Comparison of ENCODE assay signal across 13 cellular contexts in the genomic region with DNA sequence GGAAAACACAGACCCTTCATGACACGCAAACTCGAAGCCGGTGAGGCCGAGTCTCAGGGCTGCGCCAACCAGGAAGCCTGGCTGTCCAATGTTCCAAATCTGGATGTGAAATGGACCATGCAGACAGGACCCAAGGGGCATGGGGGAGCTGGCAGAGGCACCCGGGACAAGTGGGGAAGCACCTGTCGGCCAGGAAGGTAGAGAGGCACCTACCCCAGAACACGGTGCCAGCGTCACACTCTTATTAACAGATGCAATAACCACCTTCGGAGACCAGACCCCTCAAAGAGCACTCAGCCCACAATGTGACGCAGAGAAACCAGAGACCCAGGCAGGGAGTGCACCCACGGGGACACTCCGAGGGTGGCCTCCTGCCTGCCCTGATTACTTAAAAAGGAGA.
DNase-seq lines count a peak whose midpoint lies in the region; ATAC-seq and TF ChIP-seq lines count a peak whose summit lies in the region.
"Had no signal": no experiment of that assay in that cellular context is flagged by ENCODE, and none has a peak within 500 bp of the region (broad histone marks: within the 10 kb centered on the region; RNA-seq: fewer than 3 reads in every experiment).

No MANE protein-coding gene starts in this region.

- H3K27me3 ChIP-seq in prostate gland (replicated peaks; ENCODE audit: insufficient read depth): no peaks in the 10 kb centered on the region
- H3K27me3 ChIP-seq in MG63: no peaks in the 10 kb centered on the region
- H3K27me3 ChIP-seq: pancreas had no signal

- H3K36me3 ChIP-seq in prostate gland (no peaks in the 10 kb centered on the region), MG63 (no peaks in the 10 kb centered on the region)
- H3K36me3 ChIP-seq: pancreas had no signal

- H3K27ac Mint-ChIP-seq in activated CD4-positive, alpha-beta T cell treated with anti-CD3 and anti-CD28 coated beads, Interleukin-2, amount 10 ng/mL, durations not matched to agents 7 days and 5 days: peak overlapping the region; percentile 90
- H3K27ac Mint-ChIP-seq in T-cell: peak overlapping the region; percentile 61 to 82
- peak overlapping the region; percentile 73 to 96 for H3K27ac Mint-ChIP-seq in effector memory CD8-positive, alpha-beta T cell
- H3K27ac Mint-ChIP-seq in stimulated activated effector memory CD8-positive, alpha-beta T cell treated with anti-CD3 and anti-CD28 coated beads, Interleukin-12 subunit alpha, Interleukin-12 subunit beta, amount 100 ng/mL, for 72 hours: peak overlapping the region; percentile 91

- no peak for DNase-seq in activated CD4-positive, alpha-beta T cell treated with anti-CD3 and anti-CD28 coated beads, Interleukin-2, amount 10 ng/mL, durations not matched to agents 7 days and 5 days
- DNase-seq in activated CD4-positive, alpha-beta T cell treated with anti-CD3 and anti-CD28 coated beads, Interleukin-2, amount 50 U/mL, for 48 hours: no peak
- DNase-seq in T-cell (peak in 16 of 34 experiments; percentile 24 to 73 (median 42)), prostate gland (ENCODE audit: low spot score) (no peak), MG63 (no peak)
- DNase-seq in effector memory CD8-positive, alpha-beta T cell: peak in 2 of 3 experiments; percentile 20 to 32
- no peak for DNase-seq in stimulated activated effector memory CD8-positive, alpha-beta T cell treated with anti-CD3 and anti-CD28 coated beads, Interleukin-12 subunit alpha, Interleukin-12 subunit beta, amount 100 ng/mL, for 72 hours (ENCODE audit: low spot score in 2 of 2)
- DNase-seq: KBM-7; NCI-H187; SHP77 treated with DMSO at 0.1 percent for 48 hours; stimulated activated CD4-positive, alpha-beta T cell treated with anti-CD3 and anti-CD28 coated beads, Interleukin-12 subunit alpha, Interleukin-12 subunit beta, amount 100 ng/mL, for 4 hours had no signal

- TF ChIP-seq CTCF in prostate gland (IDR thresholded peaks at IDR 0.05): no peak

- H3K36me3 Mint-ChIP-seq in activated CD4-positive, alpha-beta T cell treated with anti-CD3 and anti-CD28 coated beads, Interleukin-2, amount 10 ng/mL, durations not matched to agents 7 days and 5 days (ENCODE audit: low read depth): peaks cover 39% of the 10 kb centered on the region
- H3K36me3 Mint-ChIP-seq in T-cell: peaks cover 19% of the 10 kb centered on the region
- peaks cover 32% of the 10 kb centered on the region for H3K36me3 Mint-ChIP-seq in effector memory CD8-positive, alpha-beta T cell (ENCODE audit: insufficient read depth)
- H3K36me3 Mint-ChIP-seq in stimulated activated effector memory CD8-positive, alpha-beta T cell treated with anti-CD3 and anti-CD28 coated beads, Interleukin-12 subunit alpha, Interleukin-12 subunit beta, amount 100 ng/mL, for 72 hours: peaks cover 63% of the 10 kb centered on the region

- peak in 1 of 4 experiments; percentile 53 for ATAC-seq in T-cell (replicated peaks in 1 of 4)
- ATAC-seq in effector memory CD8-positive, alpha-beta T cell (replicated peaks): peak; percentile 10
- no peak for ATAC-seq in stimulated activated effector memory CD8-positive, alpha-beta T cell treated with anti-CD3 and anti-CD28 coated beads, Interleukin-12 subunit alpha, Interleukin-12 subunit beta, amount 100 ng/mL, for 72 hours
- no peak for ATAC-seq in esophagus mucosa
- ATAC-seq: pancreas had no signal

- H3K9me3 Mint-ChIP-seq in activated CD4-positive, alpha-beta T cell treated with anti-CD3 and anti-CD28 coated beads, Interleukin-2, amount 10 ng/mL, durations not matched to agents 7 days and 5 days: peaks cover 5% of the 10 kb centered on the region
- H3K9me3 Mint-ChIP-seq in T-cell: peaks cover 0 to 4% (median 0%) of the 10 kb centered on the region in 3 donors
- peaks cover 0 to 8% of the 10 kb centered on the region in 2 donors for H3K9me3 Mint-ChIP-seq in effector memory CD8-positive, alpha-beta T cell
- H3K9me3 Mint-ChIP-seq in stimulated activated effector memory CD8-positive, alpha-beta T cell treated with anti-CD3 and anti-CD28 coated beads, Interleukin-12 subunit alpha, Interleukin-12 subunit beta, amount 100 ng/mL, for 72 hours: peaks cover 3% of the 10 kb centered on the region

- CTCF ChIA-PET in activated CD4-positive, alpha-beta T cell treated with anti-CD3 and anti-CD28 coated beads, Interleukin-2, amount 10 ng/mL, durations not matched to agents 7 days and 5 days (lab: Charles Lee): no interaction called here
- CTCF ChIA-PET in T-cell (lab: Charles Lee): no interaction called here

- intact Hi-C loops in prostate gland (cut with DNase I): no loop called here

- no peak overlapping the region for H3K27ac ChIP-seq in prostate gland
- H3K27ac ChIP-seq: pancreas had no signal

- peaks cover 77% of the 10 kb centered on the region for H3K4me1 Mint-ChIP-seq in activated CD4-positive, alpha-beta T cell treated with anti-CD3 and anti-CD28 coated beads, Interleukin-2, amount 10 ng/mL, durations not matched to agents 7 days and 5 days
- H3K4me1 Mint-ChIP-seq in T-cell: peaks cover 68 to 74% (median 70%) of the 10 kb centered on the region in 3 donors
- peaks cover 36 to 50% of the 10 kb centered on the region in 2 donors for H3K4me1 Mint-ChIP-seq in effector memory CD8-positive, alpha-beta T cell (ENCODE audit: low read depth in 2 of 2)
- peaks cover 80% of the 10 kb centered on the region for H3K4me1 Mint-ChIP-seq in stimulated activated effector memory CD8-positive, alpha-beta T cell treated with anti-CD3 and anti-CD28 coated beads, Interleukin-12 subunit alpha, Interleukin-12 subunit beta, amount 100 ng/mL, for 72 hours

- H3K4me3 ChIP-seq in prostate gland (no peak overlapping the region), MG63 (no peak overlapping the region)
- H3K4me3 ChIP-seq: pancreas had no signal

- H3K9me3 ChIP-seq in prostate gland (no peaks in the 10 kb centered on the region), MG63 (no peaks in the 10 kb centered on the region)
- H3K9me3 ChIP-seq: pancreas had no signal

- WGBS in prostate gland: 78% methylated on average over 13 of the region's 13 CpGs

- POLR2A ChIA-PET in activated CD4-positive, alpha-beta T cell treated with anti-CD3 and anti-CD28 coated beads, Interleukin-2, amount 10 ng/mL, durations not matched to agents 7 days and 5 days (lab: Charles Lee): no interaction called here
- POLR2A ChIA-PET in T-cell (lab: Charles Lee): no interaction called here

- no peaks in the 10 kb centered on the region for H3K4me1 ChIP-seq in prostate gland (replicated peaks)
- H3K4me1 ChIP-seq: pancreas had no signal

- H3K4me3 Mint-ChIP-seq in activated CD4-positive, alpha-beta T cell treated with anti-CD3 and anti-CD28 coated beads, Interleukin-2, amount 10 ng/mL, durations not matched to agents 7 days and 5 days: no peak overlapping the region
- peak overlapping the region in 2 of 3 donors; percentile 13 to 72 for H3K4me3 Mint-ChIP-seq in T-cell
- peak overlapping the region; percentile 35 to 72 for H3K4me3 Mint-ChIP-seq in effector memory CD8-positive, alpha-beta T cell
- H3K4me3 Mint-ChIP-seq in stimulated activated effector memory CD8-positive, alpha-beta T cell treated with anti-CD3 and anti-CD28 coated beads, Interleukin-12 subunit alpha, Interleukin-12 subunit beta, amount 100 ng/mL, for 72 hours: peak overlapping the region; percentile 66

- no peak for TF ChIP-seq POLR2A in prostate gland (IDR thresholded peaks at IDR 0.05)

- H3K27me3 Mint-ChIP-seq in activated CD4-positive, alpha-beta T cell treated with anti-CD3 and anti-CD28 coated beads, Interleukin-2, amount 10 ng/mL, durations not matched to agents 7 days and 5 days: no peaks in the 10 kb centered on the region
- H3K27me3 Mint-ChIP-seq in T-cell: no peaks in the 10 kb centered on the region
- H3K27me3 Mint-ChIP-seq in effector memory CD8-positive, alpha-beta T cell: no peaks in the 10 kb centered on the region

Comparison
In these comparisons a context has a peak if more than half of its experiments do, and no peak if none do; other contexts are left out.
1. DNase-seq: peak in effector memory CD8-positive, alpha-beta T cell (2 of 3); none in activated CD4-positive, alpha-beta T cell treated with anti-CD3 and anti-CD28 coated beads, Interleukin-2, amount 10 ng/mL, durations not matched to agents 7 days and 5 days (single experiment), activated CD4-positive, alpha-beta T cell treated with anti-CD3 and anti-CD28 coated beads, Interleukin-2, amount 50 U/mL, for 48 hours (0 of 2), stimulated activated effector memory CD8-positive, alpha-beta T cell treated with anti-CD3 and anti-CD28 coated beads, Interleukin-12 subunit alpha, Interleukin-12 subunit beta, amount 100 ng/mL, for 72 hours (0 of 2), prostate gland (single experiment) and MG63 (single experiment).
2. Peak in every context shown above with its lines, with median percentiles within 50 percentile points of each other: H3K27ac Mint-ChIP-seq.